ENCODE assay signal across 1 cellular context in the genomic region with DNA sequence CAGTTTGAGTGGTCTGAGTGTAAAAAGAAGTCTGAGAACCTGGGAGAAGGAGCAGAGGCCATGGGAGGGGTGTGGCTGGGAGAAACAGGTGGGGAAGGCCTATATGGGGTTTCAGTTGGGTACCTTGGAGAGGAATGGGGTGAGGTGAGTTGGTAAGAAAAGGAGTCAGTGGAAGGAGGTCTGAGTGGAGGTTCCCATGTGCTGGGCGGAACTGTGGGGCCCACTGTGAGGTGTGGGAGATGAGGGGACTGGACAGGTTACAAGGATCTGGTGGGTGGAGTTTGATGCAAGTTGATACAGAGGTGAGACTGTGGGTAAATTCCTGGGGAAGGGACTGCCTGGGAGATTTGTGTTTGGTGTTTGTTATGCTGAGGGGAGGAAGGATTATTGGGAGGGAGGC.
TF ChIP-seq lines count a peak whose summit lies in the region.

No MANE protein-coding gene starts in this region.

TF ChIP-seq in H1, 55 proteins besides CTCF, POLR2A, EP300 and RAD21:
- no peak for TF ChIP-seq KDM4A (IDR thresholded peaks at IDR 0.05; ENCODE audit: low read depth, low read length, severe bottlenecking)
- TF ChIP-seq SP2 (IDR thresholded peaks at IDR 0.05; ENCODE audit: low read length): no peak
- no peak for TF ChIP-seq POLR2AphosphoS5 (IDR thresholded peaks at IDR 0.05; ENCODE audit: low read depth, low read length)
- TF ChIP-seq YY1 (IDR thresholded peaks at IDR 0.05; ENCODE audit: low read depth, low read length): no peak
- TF ChIP-seq BCL11A (IDR thresholded peaks at IDR 0.05; ENCODE audit: low read depth in 2 of 2, low read length in 2 of 2): no peak
- no peak for TF ChIP-seq RXRA (IDR thresholded peaks at IDR 0.05; ENCODE audit: insufficient read depth, low read depth, low read length)
- no peak for TF ChIP-seq CHD1 (IDR thresholded peaks at IDR 0.05; ENCODE audit: low read depth, low read length)
- TF ChIP-seq ZNF274 (IDR thresholded peaks at IDR 0.05; ENCODE audit: borderline replicate concordance, extremely low read depth, low read length): no peak
- TF ChIP-seq, protein P1, sequence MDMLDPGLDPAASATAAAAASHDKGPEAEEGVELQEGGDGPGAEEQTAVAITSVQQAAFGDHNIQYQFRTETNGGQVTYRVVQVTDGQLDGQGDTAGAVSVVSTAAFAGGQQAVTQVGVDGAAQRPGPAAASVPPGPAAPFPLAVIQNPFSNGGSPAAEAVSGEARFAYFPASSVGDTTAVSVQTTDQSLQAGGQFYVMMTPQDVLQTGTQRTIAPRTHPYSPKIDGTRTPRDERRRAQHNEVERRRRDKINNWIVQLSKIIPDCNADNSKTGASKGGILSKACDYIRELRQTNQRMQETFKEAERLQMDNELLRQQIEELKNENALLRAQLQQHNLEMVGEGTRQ (IDR thresholded peaks at IDR 0.05; ENCODE audit: low read length): no peak
- no peak for TF ChIP-seq CTBP2 (IDR thresholded peaks at IDR 0.05; ENCODE audit: borderline replicate concordance, insufficient read depth, insufficient read length, low read length)
- TF ChIP-seq MAFK (IDR thresholded peaks at IDR 0.05; ENCODE audit: low read depth, low read length): no peak
- no peak for TF ChIP-seq EZH2 (IDR thresholded peaks at IDR 0.05; ENCODE audit: low read depth, low read length, severe bottlenecking)
- TF ChIP-seq SP4 (IDR thresholded peaks at IDR 0.05; ENCODE audit: low read length): no peak
- TF ChIP-seq HDAC2 (IDR thresholded peaks at IDR 0.05; ENCODE audit: borderline replicate concordance in 1 of 2, low read depth in 2 of 2, low read length in 2 of 2): no peak
- TF ChIP-seq PHF8 (conservative IDR thresholded peaks at IDR 0.05; ENCODE audit: low read depth, low read length): no peak
- TF ChIP-seq TBP (IDR thresholded peaks at IDR 0.05; ENCODE audit: low read depth, low read length): no peak
- TF ChIP-seq GTF2F1 (IDR thresholded peaks at IDR 0.05; ENCODE audit: borderline replicate concordance, low read depth, low read length): no peak
